ENCODE assay signal across 23 cellular contexts in the genomic region with DNA sequence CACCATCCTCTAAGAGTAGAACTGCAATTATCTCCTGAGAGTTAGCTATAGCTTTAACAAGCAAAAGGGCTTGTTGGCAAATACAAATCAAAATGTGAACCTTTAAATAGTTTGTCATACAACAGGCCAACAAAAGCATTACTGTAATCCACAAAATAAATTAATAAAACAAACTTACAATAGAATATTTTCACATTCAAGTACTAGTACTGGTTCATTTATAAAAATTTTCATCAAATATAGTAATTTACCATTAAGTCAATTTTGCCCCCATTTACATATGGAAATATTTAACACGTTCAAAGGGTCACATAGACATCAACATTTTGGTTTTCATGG. TPM values are rescaled to one million over a fixed set of nuclear protein-coding genes. Genes with fewer than 3 reads are reported as not detected.
DNase-seq lines count a peak whose midpoint lies in the region; ATAC-seq, FAIRE-seq and TF ChIP-seq lines count a peak whose summit lies in the region.
"Had no signal": no experiment of that assay in that cellular context is flagged by ENCODE, and none has a peak within 500 bp of the region (broad histone marks: within the 10 kb centered on the region; RNA-seq: fewer than 3 reads in every experiment).

No MANE protein-coding gene starts in this region.

- H3K4me3 Mint-ChIP-seq in CD4-positive, alpha-beta T cell = peak overlapping the region; percentile 34
- H3K4me3 Mint-ChIP-seq in HFFc6 (no peak overlapping the region; the same call in 1 of the 2 replicates), neural crest cell (peak overlapping the region; percentile 36), MCF 10A (ENCODE audit: unreplicated experiment) (no peak overlapping the region)
- H3K4me3 Mint-ChIP-seq: activated T-helper 1 cell treated with anti-CD3 and anti-CD28 coated beads, Interleukin-12 subunit alpha, Interleukin-12 subunit beta, Interleukin-2, Interleukin-4 antibody, amounts not matched to agents 30 ng/mL and 10 ng/mL and 1 ng/mL, durations not matched to agents 14 hours and 24 hours and 36 hours; dendritic cell treated with granulocyte-macrophage colony-stimulating factor and Interleukin-4, amounts not matched to agents 40 ng/mL and 50 ng/mL, for 4 days had no signal

- CTCF ChIA-PET in CD4-positive, alpha-beta T cell (lab: Charles Lee) = no interaction called here
- CTCF ChIA-PET in K562 (lab: Yijun Ruan, JAX; ENCODE audit: low intra/inter-chr PET ratio) (no interaction called here), MCF 10A (lab: Yijun Ruan, JAX) (interaction anchor here (0.6 kb wide), 1 partner anchor 60 kb away, joined by 4 read pairs; no protein-coding TSS in a partner anchor)

- H3K4me2 ChIP-seq in K562 (ENCODE audit: insufficient read depth, low read length) = no peak overlapping the region

- no peaks in the 10 kb centered on the region for H3K9me3 ChIP-seq in CD4-positive, alpha-beta T cell (ENCODE audit: control insufficient read depth, low read length)
- H3K9me3 ChIP-seq in K562 (replicated peaks; ENCODE audit: control insufficient read depth, insufficient read depth, low read depth, low read length) (no peaks in the 10 kb centered on the region), mucosa of descending colon (no peaks in the 10 kb centered on the region)
- H3K9me3 ChIP-seq: breast epithelium, MG63, stomach, upper lobe of left lung had no signal

- no peak for FAIRE-seq in K562 (lab: Jason Lieb, UNC)
- FAIRE-seq: GM12892 had no signal

- peaks cover 44% of the 10 kb centered on the region for H4K20me1 ChIP-seq in K562 (replicated peaks; ENCODE audit: control insufficient read depth, insufficient read depth, low read length)

- intact Hi-C loops in CD4-positive, alpha-beta T cell (cut with DNase I, micrococcal nuclease) = loop anchor here in 1 of 2 experiments (5.0 kb wide), 1 partner anchor 155 kb away; no protein-coding TSS in a partner anchor
- intact Hi-C loops in K562 (cut with micrococcal nuclease) (no loop called here), MCF 10A (cut with micrococcal nuclease) (no loop called here), mucosa of descending colon (cut with DNase I, micrococcal nuclease) (no loop called here)

- no peak overlapping the region for H3K4me3 ChIP-seq in K562
- no peak overlapping the region for H3K4me3 ChIP-seq in mucosa of descending colon
- H3K4me3 ChIP-seq: breast epithelium, MG63, upper lobe of left lung had no signal

- no peaks in the 10 kb centered on the region for H3K27me3 ChIP-seq in CD4-positive, alpha-beta T cell (ENCODE audit: control insufficient read depth, insufficient read depth, low read length)
- H3K27me3 ChIP-seq in K562 (ENCODE audit: control insufficient read depth in 2 of 2, insufficient read depth in 2 of 2, low read length in 2 of 2) = no peaks in the 10 kb centered on the region
- H3K27me3 ChIP-seq: breast epithelium, MG63, stomach, upper lobe of left lung had no signal

- no peak for DNase-seq in CD4-positive, alpha-beta T cell
- no peak for DNase-seq in HFFc6
- DNase-seq in K562 (ENCODE audit: extremely low read depth in 1 of 4, low spot score in 3 of 4) = no peak
- DNase-seq in neural crest cell (ENCODE audit: low read depth, low spot score) = no peak
- no peak for DNase-seq in MCF 10A (ENCODE audit: unreplicated experiment)
- no peak for DNase-seq in NCI-H524 treated with DMSO at 0.1 percent for 48 hours (lab: John Stamatoyannopoulos, UW)
- no peak for DNase-seq in mucosa of descending colon
- DNase-seq: activated CD4-positive, alpha-beta T cell treated with anti-CD3 and anti-CD28 coated beads, Interleukin-2, amount 10 ng/mL, durations not matched to agents 24 days and 14 days; DMS79; hypothalamus; islet precursor cell; MG63; NCI-H146; NCI-H82; posterior cingulate gyrus; stomach; T-cell; upper lobe of left lung had no signal

- POLR2A ChIA-PET in CD4-positive, alpha-beta T cell (lab: Charles Lee) = interaction anchor here (3.5 kb wide), 1 partner anchor 10 kb away, joined by 31 read pairs; a partner anchor contains a TSS
- POLR2A ChIA-PET in K562 (lab: Yijun Ruan, JAX) (interaction anchor here (0.6 to 2.1 kb wide), 2 partner anchors 9 to 68 kb away, joined by 3 to 5 read pairs; a partner anchor contains a TSS), MCF 10A (lab: Yijun Ruan, JAX) (interaction anchor here (3.5 kb wide), 1 partner anchor 10 kb away, joined by 19 read pairs; a partner anchor contains a TSS)

- peaks cover 91% of the 10 kb centered on the region for H3K36me3 Mint-ChIP-seq in CD4-positive, alpha-beta T cell (ENCODE audit: low read depth)
- H3K36me3 Mint-ChIP-seq in HFFc6 (ENCODE audit: low read depth) (peaks cover 45% of the 10 kb centered on the region), neural crest cell (ENCODE audit: low read depth) (peaks cover 16% of the 10 kb centered on the region), MCF 10A (ENCODE audit: insufficient read depth, unreplicated experiment) (peaks cover 96% of the 10 kb centered on the region)

- no peak overlapping the region for H3K9ac ChIP-seq in K562 (ENCODE audit: insufficient read depth in 1 of 2, low read depth in 2 of 2, low read length in 2 of 2)

- no peak for TF ChIP-seq CTCF in CD4-positive, alpha-beta T cell (IDR thresholded peaks at IDR 0.05)
- TF ChIP-seq CTCF in HFFc6 (IDR thresholded peaks at IDR 0.05) (no peak), K562 (IDR thresholded peaks at IDR 0.05 in 2 of 3, conservative IDR thresholded peaks at IDR 0.05 in 1 of 3; ENCODE audit: insufficient read depth in 2 of 3, low read depth in 1 of 3, low read length in 3 of 3) (no peak), neural crest cell (conservative IDR thresholded peaks at IDR 0.05) (no peak), MCF 10A (IDR thresholded peaks at IDR 0.05; ENCODE audit: unreplicated experiment) (no peak), mucosa of descending colon (IDR thresholded peaks at IDR 0.05) (no peak)

- ATAC-seq in CD4-positive, alpha-beta T cell (ENCODE audit: poor library complexity) = no peak
- ATAC-seq in K562 = no peak
- no peak for ATAC-seq in mucosa of descending colon
- ATAC-seq in GM19395 (IDR thresholded peaks at IDR 0.05; ENCODE audit: unreplicated experiment) = no peak

- in situ Hi-C loops in K562 (cut with MboI) = no loop called here

- BruUV-seq in K562 (replicated peaks; lab: Mats Ljungman, UMichigan) (no TSS peak), MCF 10A (replicated peaks; lab: Mats Ljungman, UMichigan) (no TSS peak)

- peaks cover 63% of the 10 kb centered on the region for H3K4me1 Mint-ChIP-seq in CD4-positive, alpha-beta T cell (ENCODE audit: low read depth)
- H3K4me1 Mint-ChIP-seq in HFFc6 (ENCODE audit: low read depth) (peaks cover 48% of the 10 kb centered on the region), neural crest cell (peaks cover 19% of the 10 kb centered on the region), MCF 10A (ENCODE audit: insufficient read depth, unreplicated experiment) (peaks cover 18% of the 10 kb centered on the region)

- no peak for TF ChIP-seq RAD21 in K562 (CRISPR knock-in tag; conservative IDR thresholded peaks at IDR 0.05 in 1 of 2, IDR thresholded peaks at IDR 0.05 in 1 of 2)

- H3K4me1 ChIP-seq in K562 (replicated peaks in 1 of 2; ENCODE audit: control insufficient read depth in 2 of 2, insufficient read depth in 2 of 2, low read length in 2 of 2) (peaks cover 0 to 2% of the 10 kb centered on the region in 2 experiments; a peak in 2 of 5 replicates), mucosa of descending colon (ENCODE audit: low read depth) (peaks cover 32% of the 10 kb centered on the region)

- 67% methylated on average over 1 of the region's 1 CpG for WGBS in K562 (ENCODE audit: insufficient coverage, low coverage, missing lambda C conversion rate)

- H3K9me1 ChIP-seq in K562 (ENCODE audit: control insufficient read depth, insufficient read depth, low read length) = no peaks in the 10 kb centered on the region

- peaks cover 100% of the 10 kb centered on the region for H3K36me3 ChIP-seq in K562 (ENCODE audit: control insufficient read depth, insufficient read depth, low read length)
- peaks cover 41% of the 10 kb centered on the region for H3K36me3 ChIP-seq in mucosa of descending colon (ENCODE audit: low read depth)

- H2AFZ ChIP-seq in K562 (ENCODE audit: low read depth, low read length) = no peak overlapping the region

- H3K79me2 ChIP-seq in K562 (ENCODE audit: control insufficient read depth, insufficient read depth, low read length) = peaks cover 97% of the 10 kb centered on the region

- no peak for TF ChIP-seq EP300 in K562 (IDR thresholded peaks at IDR 0.05; ENCODE audit: low read length)

- no peak overlapping the region for H3K27ac ChIP-seq in CD4-positive, alpha-beta T cell (ENCODE audit: low read depth, low read length)
- no peak overlapping the region for H3K27ac ChIP-seq in K562 (ENCODE audit: extremely low read depth, low read depth, low read length)
- H3K27ac ChIP-seq: breast epithelium, upper lobe of left lung had no signal

- H3K27me3 Mint-ChIP-seq in CD4-positive, alpha-beta T cell = no peaks in the 10 kb centered on the region
- H3K27me3 Mint-ChIP-seq in HFFc6 (ENCODE audit: insufficient read depth) = peaks cover 8% of the 10 kb centered on the region
- H3K27me3 Mint-ChIP-seq in neural crest cell (ENCODE audit: low read depth) = peaks cover 3% of the 10 kb centered on the region
- H3K27me3 Mint-ChIP-seq in MCF 10A (ENCODE audit: insufficient read depth, unreplicated experiment) = no peaks in the 10 kb centered on the region
- H3K27me3 Mint-ChIP-seq: activated CD4-positive, alpha-beta T cell treated with anti-CD3 and anti-CD28 coated beads, Interleukin-2, amount 10 ng/mL, durations not matched to agents 24 days and 14 days; dendritic cell treated with granulocyte-macrophage colony-stimulating factor and Interleukin-4, amounts not matched to agents 40 ng/mL and 50 ng/mL, for 4 days; T-cell had no signal

- peak overlapping the region; percentile 41 for H3K27ac Mint-ChIP-seq in CD4-positive, alpha-beta T cell
- H3K27ac Mint-ChIP-seq in HFFc6 (peak overlapping the region; percentile 48), neural crest cell (ENCODE audit: unreplicated experiment) (no peak overlapping the region), MCF 10A (ENCODE audit: low read depth, unreplicated experiment) (no peak overlapping the region)
- H3K27ac Mint-ChIP-seq: activated CD4-positive, alpha-beta T cell treated with anti-CD3 and anti-CD28 coated beads, Interleukin-2, amount 10 ng/mL, durations not matched to agents 24 days and 14 days; dendritic cell treated with granulocyte-macrophage colony-stimulating factor and Interleukin-4, amounts not matched to agents 40 ng/mL and 50 ng/mL, for 4 days had no signal

- TF ChIP-seq POLR2A in K562 (conservative IDR thresholded peaks at IDR 0.05) = no peak

- H3K9me3 Mint-ChIP-seq in CD4-positive, alpha-beta T cell = no peaks in the 10 kb centered on the region
- H3K9me3 Mint-ChIP-seq in HFFc6 (peaks cover 5% of the 10 kb centered on the region; the same call in 1 of the 2 replicates), neural crest cell (no peaks in the 10 kb centered on the region), MCF 10A (ENCODE audit: unreplicated experiment) (no peaks in the 10 kb centered on the region)
- H3K9me3 Mint-ChIP-seq: activated CD4-positive, alpha-beta T cell treated with anti-CD3 and anti-CD28 coated beads, Interleukin-2, amount 10 ng/mL, durations not matched to agents 24 days and 14 days; activated T-helper 1 cell treated with anti-CD3 and anti-CD28 coated beads, Interleukin-12 subunit alpha, Interleukin-12 subunit beta, Interleukin-2, Interleukin-4 antibody, amounts not matched to agents 30 ng/mL and 10 ng/mL and 1 ng/mL, durations not matched to agents 14 hours and 24 hours and 36 hours; dendritic cell treated with granulocyte-macrophage colony-stimulating factor and Interleukin-4, amounts not matched to agents 40 ng/mL and 50 ng/mL, for 4 days; T-cell had no signal

RNA-seq across cellular contexts. Expression of a gene that starts 9.4 kb away (rescaled TPM):
- 1,000 to 10,000 TPM; 1,057 to 1,091 TPM for total RNA-seq in CD4-positive, alpha-beta T cell
- 100 to 1,000 TPM; 162 to 198 (median 185) TPM for total RNA-seq in HFFc6 (2021; fragmentation: NEBNext Ultra II Directional; extraction: Animal tissue kit (Norgen Biotek cat#: 25700))
- total RNA-seq in K562 (2011; cell fraction: chromatin; rRNA removed; ENCODE audit: low replicate concordance) = 377 and 1,084 TPM in 2 replicates
- 154 and 218 TPM in 2 replicates for total RNA-seq in K562 (2011; cell fraction: nucleolus; rRNA removed)
- 345 and 673 TPM in 2 replicates for total RNA-seq in K562 (2011; cell fraction: nucleoplasm; rRNA removed)
- total RNA-seq in K562 (2014; rRNA removed) = 241 and 314 TPM in 2 replicates
- 305 and 330 TPM in 2 replicates for total RNA-seq in K562 (2014; rRNA removed; fragmentation: Illumina TruSeq; extraction: Trizol)
- total RNA-seq in K562 (2015; rRNA removed; fragmentation: Illumina TruSeq; extraction: Trizol) = 297 and 319 TPM in 2 replicates
- total RNA-seq in K562 (2021) = 241 and 250 TPM in 2 replicates
- 187 and 191 TPM in 2 replicates for polyA plus RNA-seq in K562 (2011; rRNA removed)
- polyA plus RNA-seq in K562 (2011; cell fraction: cytosol; rRNA removed) = 33.0 and 80.4 TPM in 2 replicates
- 662 and 820 TPM in 2 replicates for polyA plus RNA-seq in K562 (2011; cell fraction: nucleus; rRNA removed)
- polyA plus RNA-seq in K562 (2012) = 185 and 194 TPM in 2 replicates
- 213 and 218 TPM in 2 replicates for polyA plus RNA-seq in K562 (2014; fragmentation: Illumina TruSeq; extraction: Trizol)
- 100 to 1,000 TPM; 143 to 198 TPM for polyA plus RNA-seq in K562 (2014; fragmentation: Nextera tagmentation; extraction: Ambion mirVana)
- polyA plus RNA-seq in K562 (2014; rRNA removed) = 212 and 228 TPM in 2 replicates
- 178 and 203 TPM in 2 replicates for polyA minus RNA-seq in K562 (2011; rRNA and poly(A)+ RNA removed)
- 67.8 and 77.2 TPM in 2 replicates for polyA minus RNA-seq in K562 (2011; cell fraction: cytosol; rRNA and poly(A)+ RNA removed)
- polyA minus RNA-seq in K562 (2011; cell fraction: nucleus; rRNA and poly(A)+ RNA removed) = 241 and 336 TPM in 2 replicates
- total RNA-seq in neural crest cell = 333 and 357 TPM in 2 replicates
- total RNA-seq in MCF 10A (2022) = 380 and 438 TPM in 2 replicates
- 100 to 1,000 TPM; 226 to 303 (median 300) TPM for total RNA-seq in mucosa of descending colon

RNA-seq across cellular contexts. Expression of a gene that starts 33.4 kb away (rescaled TPM):
- 10 to 100 TPM; 32.9 to 35.8 TPM for total RNA-seq in CD4-positive, alpha-beta T cell
- total RNA-seq in HFFc6 (2021; fragmentation: NEBNext Ultra II Directional; extraction: Animal tissue kit (Norgen Biotek cat#: 25700)) = 100 to 1,000 TPM; 158 to 236 (median 195) TPM
- total RNA-seq in K562 (2011; cell fraction: chromatin; rRNA removed; ENCODE audit: low replicate concordance) = 8.1 and 30.8 TPM in 2 replicates
- 77.2 and 84.6 TPM in 2 replicates for total RNA-seq in K562 (2011; cell fraction: nucleolus; rRNA removed)
- total RNA-seq in K562 (2011; cell fraction: nucleoplasm; rRNA removed) = 53.4 and 57.0 TPM in 2 replicates
- total RNA-seq in K562 (2014; rRNA removed) = 422 and 571 TPM in 2 replicates
- 46.5 and 50.1 TPM in 2 replicates for total RNA-seq in K562 (2014; rRNA removed; fragmentation: Illumina TruSeq; extraction: Trizol)
- 137 and 139 TPM in 2 replicates for total RNA-seq in K562 (2015; rRNA removed; fragmentation: Illumina TruSeq; extraction: Trizol)
- 217 and 226 TPM in 2 replicates for total RNA-seq in K562 (2021)
- polyA plus RNA-seq in K562 (2011; rRNA removed) = 179 and 193 TPM in 2 replicates
- 657 and 854 TPM in 2 replicates for polyA plus RNA-seq in K562 (2011; cell fraction: cytosol; rRNA removed)
- polyA plus RNA-seq in K562 (2011; cell fraction: nucleus; rRNA removed) = 234 and 309 TPM in 2 replicates
- polyA plus RNA-seq in K562 (2012) = 288 and 480 TPM in 2 replicates
- polyA plus RNA-seq in K562 (2014; fragmentation: Illumina TruSeq; extraction: Trizol) = 31.8 and 117 TPM in 2 replicates
- polyA plus RNA-seq in K562 (2014; fragmentation: Nextera tagmentation; extraction: Ambion mirVana) = 100 to 1,000 TPM; 635 to 741 TPM
- 433 and 559 TPM in 2 replicates for polyA plus RNA-seq in K562 (2014; rRNA removed)
- 18.5 and 28.9 TPM in 2 replicates for polyA minus RNA-seq in K562 (2011; rRNA and poly(A)+ RNA removed)
- 43.7 and 68.4 TPM in 2 replicates for polyA minus RNA-seq in K562 (2011; cell fraction: cytosol; rRNA and poly(A)+ RNA removed)
- polyA minus RNA-seq in K562 (2011; cell fraction: nucleus; rRNA and poly(A)+ RNA removed) = 21.0 and 24.8 TPM in 2 replicates
- total RNA-seq in neural crest cell = 151 and 158 TPM in 2 replicates
- total RNA-seq in MCF 10A (2022) = 173 and 192 TPM in 2 replicates
- total RNA-seq in mucosa of descending colon = 100 to 1,000 TPM; 112 to 147 (median 137) TPM

RNA-seq across cellular contexts. Expression of a gene that starts 33.5 kb away (rescaled TPM):
- total RNA-seq in CD4-positive, alpha-beta T cell = 10 to 100 TPM; 10.6 to 11.5 TPM
- total RNA-seq in HFFc6 (2021; fragmentation: NEBNext Ultra II Directional; extraction: Animal tissue kit (Norgen Biotek cat#: 25700)) = 10 to 100 TPM; 28.6 to 40.6 (median 34.6) TPM
- 52.4 and 75.5 TPM in 2 replicates for total RNA-seq in K562 (2011; cell fraction: chromatin; rRNA removed; ENCODE audit: low replicate concordance)
- 59.4 and 63.0 TPM in 2 replicates for total RNA-seq in K562 (2011; cell fraction: nucleolus; rRNA removed)
- 55.7 and 62.0 TPM in 2 replicates for total RNA-seq in K562 (2011; cell fraction: nucleoplasm; rRNA removed)
- 45.0 and 59.4 TPM in 2 replicates for total RNA-seq in K562 (2014; rRNA removed)
- 41.0 and 41.8 TPM in 2 replicates for total RNA-seq in K562 (2014; rRNA removed; fragmentation: Illumina TruSeq; extraction: Trizol)
- 34.1 and 34.7 TPM in 2 replicates for total RNA-seq in K562 (2015; rRNA removed; fragmentation: Illumina TruSeq; extraction: Trizol)
- total RNA-seq in K562 (2021) = 47.1 and 52.5 TPM in 2 replicates
- 72.2 and 76.3 TPM in 2 replicates for polyA plus RNA-seq in K562 (2011; rRNA removed)
- 84.5 and 124 TPM in 2 replicates for polyA plus RNA-seq in K562 (2011; cell fraction: cytosol; rRNA removed)
- 63.6 and 64.2 TPM in 2 replicates for polyA plus RNA-seq in K562 (2011; cell fraction: nucleus; rRNA removed)
- 27.4 and 33.4 TPM in 2 replicates for polyA plus RNA-seq in K562 (2012)
- polyA plus RNA-seq in K562 (2014; fragmentation: Illumina TruSeq; extraction: Trizol) = 48.0 and 51.9 TPM in 2 replicates
- polyA plus RNA-seq in K562 (2014; fragmentation: Nextera tagmentation; extraction: Ambion mirVana) = 10 to 100 TPM; 11.5 to 13.9 TPM
- 84.8 and 94.6 TPM in 2 replicates for polyA plus RNA-seq in K562 (2014; rRNA removed)
- polyA minus RNA-seq in K562 (2011; rRNA and poly(A)+ RNA removed) = 45.8 and 53.4 TPM in 2 replicates
- 19.5 and 21.2 TPM in 2 replicates for polyA minus RNA-seq in K562 (2011; cell fraction: cytosol; rRNA and poly(A)+ RNA removed)
- 21.2 and 21.4 TPM in 2 replicates for polyA minus RNA-seq in K562 (2011; cell fraction: nucleus; rRNA and poly(A)+ RNA removed)
- total RNA-seq in neural crest cell = 19.4 and 21.3 TPM in 2 replicates
- total RNA-seq in MCF 10A (2022) = 27.6 and 28.6 TPM in 2 replicates
- total RNA-seq in mucosa of descending colon = 10 to 100 TPM; 31.2 to 42.8 (median 32.1) TPM

RNA-seq across cellular contexts. Expression of a gene that starts 39.2 kb away (rescaled TPM):
- total RNA-seq in CD4-positive, alpha-beta T cell = 100 to 1,000 TPM; 119 to 126 TPM
- total RNA-seq in HFFc6 (2021; fragmentation: NEBNext Ultra II Directional; extraction: Animal tissue kit (Norgen Biotek cat#: 25700)) = 10 to 100 TPM; 31.5 to 40.9 (median 36.2) TPM
- total RNA-seq in K562 (2011; cell fraction: chromatin; rRNA removed; ENCODE audit: low replicate concordance) = 82.3 and 150 TPM in 2 replicates
- 62.7 and 66.5 TPM in 2 replicates for total RNA-seq in K562 (2011; cell fraction: nucleolus; rRNA removed)
- total RNA-seq in K562 (2011; cell fraction: nucleoplasm; rRNA removed) = 101 and 125 TPM in 2 replicates
- 54.2 and 60.3 TPM in 2 replicates for total RNA-seq in K562 (2014; rRNA removed)
- total RNA-seq in K562 (2014; rRNA removed; fragmentation: Illumina TruSeq; extraction: Trizol) = 77.2 and 85.9 TPM in 2 replicates
- total RNA-seq in K562 (2015; rRNA removed; fragmentation: Illumina TruSeq; extraction: Trizol) = 63.2 and 66.1 TPM in 2 replicates
- 49.9 and 55.1 TPM in 2 replicates for total RNA-seq in K562 (2021)
- polyA plus RNA-seq in K562 (2011; rRNA removed) = 35.7 and 49.9 TPM in 2 replicates
- 31.1 and 34.8 TPM in 2 replicates for polyA plus RNA-seq in K562 (2011; cell fraction: cytosol; rRNA removed)
- polyA plus RNA-seq in K562 (2011; cell fraction: nucleus; rRNA removed) = 30.2 and 32.2 TPM in 2 replicates
- polyA plus RNA-seq in K562 (2012) = 43.2 and 96.3 TPM in 2 replicates
- polyA plus RNA-seq in K562 (2014; fragmentation: Illumina TruSeq; extraction: Trizol) = 70.7 and 75.0 TPM in 2 replicates
- 100 to 1,000 TPM; 178 to 196 TPM for polyA plus RNA-seq in K562 (2014; fragmentation: Nextera tagmentation; extraction: Ambion mirVana)
- 83.3 and 86.9 TPM in 2 replicates for polyA plus RNA-seq in K562 (2014; rRNA removed)
- polyA minus RNA-seq in K562 (2011; rRNA and poly(A)+ RNA removed) = 59.5 and 68.3 TPM in 2 replicates
- 24.5 and 25.3 TPM in 2 replicates for polyA minus RNA-seq in K562 (2011; cell fraction: cytosol; rRNA and poly(A)+ RNA removed)
- polyA minus RNA-seq in K562 (2011; cell fraction: nucleus; rRNA and poly(A)+ RNA removed) = 17.8 and 39.2 TPM in 2 replicates
- total RNA-seq in neural crest cell = 53.0 and 57.1 TPM in 2 replicates
- 64.2 and 74.7 TPM in 2 replicates for total RNA-seq in MCF 10A (2022)
- 10 to 100 TPM; 23.3 to 61.1 (median 28.5) TPM for total RNA-seq in mucosa of descending colon

Comparison
In these comparisons a context has a peak if more than half of its experiments do, and no peak if none do; other contexts are left out.
1. H3K27ac Mint-ChIP-seq: peak in CD4-positive, alpha-beta T cell (single experiment) and HFFc6 (single experiment); none in neural crest cell (single experiment) and MCF 10A (single experiment).
2. H3K4me3 Mint-ChIP-seq: peak in CD4-positive, alpha-beta T cell (single experiment) and neural crest cell (single experiment); none in HFFc6 (single experiment) and MCF 10A (single experiment).